ENCODE assay signal across 8 cellular contexts in the genomic region with DNA sequence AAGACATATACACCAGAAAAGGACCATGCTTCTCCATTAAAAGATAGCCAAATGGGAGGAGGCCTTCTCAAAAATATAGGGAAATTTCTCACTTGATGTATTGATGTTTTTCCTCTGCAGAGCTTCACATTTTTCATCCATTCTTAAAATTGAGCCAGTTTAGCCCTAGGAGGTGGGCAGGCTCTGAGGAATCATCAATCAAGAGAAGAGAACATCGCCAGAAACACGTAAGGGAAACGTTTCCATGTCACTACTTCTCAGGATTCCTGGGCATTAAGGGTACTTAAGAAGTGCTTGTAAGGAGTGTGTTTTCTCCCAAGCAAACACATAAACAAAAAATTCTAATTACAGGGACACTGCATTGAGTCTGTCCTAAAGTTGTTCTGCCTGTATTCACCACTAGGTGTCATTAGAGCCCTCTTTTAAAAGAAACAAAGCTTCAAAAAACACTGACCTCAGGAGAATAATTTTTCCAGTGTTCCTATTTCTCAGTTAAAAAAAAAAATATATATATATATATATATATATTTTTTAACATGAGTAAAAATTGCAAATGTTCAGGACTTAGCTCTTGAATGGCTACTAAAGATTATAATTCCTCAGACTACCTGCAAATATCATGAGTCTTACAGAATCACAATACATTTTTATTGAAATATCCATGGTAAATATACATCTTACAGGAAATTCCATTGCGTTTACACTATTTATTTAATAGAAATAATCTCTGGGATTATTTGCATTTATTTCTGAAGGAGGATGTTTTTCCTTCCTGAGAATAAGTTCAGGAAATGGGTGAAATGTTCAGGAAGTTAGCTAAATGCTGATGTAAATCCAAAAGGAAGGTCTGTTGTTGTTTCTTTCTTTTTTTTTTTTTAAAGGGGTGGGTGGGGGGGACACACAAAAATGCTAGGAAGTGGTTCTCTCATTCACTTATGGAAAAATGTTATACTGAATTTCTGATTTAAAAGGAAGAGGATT. TPM values are rescaled to one million over a fixed set of nuclear protein-coding genes. Genes with fewer than 3 reads are reported as not detected.
DNase-seq lines count a peak whose midpoint lies in the region; ATAC-seq, FAIRE-seq and TF ChIP-seq lines count a peak whose summit lies in the region.

No MANE protein-coding gene starts in this region.

- H2BK20ac ChIP-seq in H1 (ENCODE audit: low read length): no peak overlapping the region

- H3K27ac ChIP-seq in HL-60 (replicated peaks) (no peak overlapping the region), Panc1 (ENCODE audit: low read length) (no peak overlapping the region; the same call in 1 of the 2 replicates), H1 (ENCODE audit: low read depth, low read length) (no peak overlapping the region)

- H4K20me1 ChIP-seq in H1 (replicated peaks in 1 of 2; ENCODE audit: control insufficient read depth in 1 of 2, insufficient read depth in 2 of 2, low read length in 2 of 2): no peaks in the 10 kb centered on the region

- peak; percentile 84 for ATAC-seq in GM18517 (IDR thresholded peaks at IDR 0.05; ENCODE audit: unreplicated experiment)
- ATAC-seq in Panc1: peak; percentile 74
- ATAC-seq in HG02884 (IDR thresholded peaks at IDR 0.05; ENCODE audit: unreplicated experiment): no peak
- ATAC-seq in HG03108 (IDR thresholded peaks at IDR 0.05; ENCODE audit: unreplicated experiment): no peak

- no peak overlapping the region for H4K91ac ChIP-seq in H1 (replicated peaks; ENCODE audit: insufficient read length, low read length)

- H3K4me3 Mint-ChIP-seq in nephron: peak overlapping the region; percentile 72 to 78 (median 72)

- peak; percentile 72 to 77 for TF ChIP-seq RAD21 in H1 (IDR thresholded peaks at IDR 0.05 in 1 of 2, conservative IDR thresholded peaks at IDR 0.05 in 1 of 2; ENCODE audit: low read depth in 2 of 2, low read length in 2 of 2)

- WGBS in H1 (ENCODE audit: extremely low coverage in 1 of 2, insufficient coverage in 1 of 2, insufficient read length in 1 of 2, insufficient replicate concordance in 2 of 2, low coverage in 1 of 2, low lambda C conversion rate in 2 of 2, missing lambda C conversion rate in 1 of 2), 2 experiments: 12% methylated on average over 4 of the region's 4 CpGs; no CpG with 5 or more reads in 1 of the 2 experiments

- in situ Hi-C loops in Panc1 (cut with HindIII; ENCODE audit: low pct_unique_long_range_greater_than_20kb, low sequenced_read_pairs): no loop called here

- H3K18ac ChIP-seq in H1 (ENCODE audit: extremely low read depth, low read length): no peak overlapping the region

- TF ChIP-seq POLR2A in H1 (IDR thresholded peaks at IDR 0.05; ENCODE audit: control extremely low read depth in 1 of 2, low read depth in 2 of 2, low read length in 2 of 2): no peak

- no peak overlapping the region for H2BK12ac ChIP-seq in H1 (ENCODE audit: low read depth, low read length)

- intact Hi-C loops in Panc1 (cut with micrococcal nuclease; ENCODE audit: unreplicated experiment): loop anchor here (2.0 kb wide), 1 partner anchor 352 kb away; no protein-coding TSS in a partner anchor

- peak; percentile 51 for DNase-seq in AG10803 (ENCODE audit: low read depth)
- no peak for DNase-seq in HL-60 (ENCODE audit: low read depth in 1 of 2, low spot score in 1 of 2)
- DNase-seq in Panc1 (ENCODE audit: low read depth, low spot score): peak; percentile 57
- no peak for DNase-seq in H1 (ENCODE audit: low read depth in 1 of 2, low spot score in 2 of 2)

- no peak overlapping the region for H4K8ac ChIP-seq in H1 (ENCODE audit: extremely low read depth, insufficient read depth, low read length)

- H3K4me2 ChIP-seq in H1 (ENCODE audit: insufficient read depth in 1 of 2, low read depth in 2 of 2, low read length in 2 of 2): no peak overlapping the region

- H3K27me3 Mint-ChIP-seq in nephron (ENCODE audit: low read depth): no peaks in the 10 kb centered on the region

- no peak overlapping the region for H3K4me3 ChIP-seq in AG10803 (ENCODE audit: low read length)
- H3K4me3 ChIP-seq in HL-60 (replicated peaks; ENCODE audit: insufficient read depth, low read length): no peak overlapping the region
- no peak overlapping the region for H3K4me3 ChIP-seq in Panc1 (ENCODE audit: low read depth in 2 of 2, low read length in 2 of 2)
- H3K4me3 ChIP-seq in H1 (ENCODE audit: extremely low read depth in 1 of 4, insufficient read depth in 2 of 4, low read depth in 3 of 4, low read length in 4 of 4): no peak overlapping the region

- no peak for TF ChIP-seq EP300 in H1 (IDR thresholded peaks at IDR 0.05; ENCODE audit: borderline replicate concordance in 1 of 2, low read depth in 2 of 2, low read length in 2 of 2)

- H3K23me2 ChIP-seq in H1 (ENCODE audit: low read depth, low read length): no peaks in the 10 kb centered on the region

- CTCF ChIA-PET in Panc1 (lab: Charles Lee): interaction anchor here (0.6 to 1.7 kb wide), 15 partner anchors 12 to 689 kb away, joined by 3 to 10 read pairs (median 4); partner anchors contain the start of gene FZD4
- CTCF ChIA-PET in H1 (lab: Charles Lee; ENCODE audit: partially characterized antibody): interaction anchor here (0.6 to 3.1 kb wide), 42 partner anchors 10 to 812 kb away, joined by 3 to 27 read pairs (median 4); partner anchors contain the start of gene FZD4

- H3K9me3 ChIP-seq in Panc1 (ENCODE audit: control insufficient read depth, insufficient read depth, low read depth, low read length): no peaks in the 10 kb centered on the region
- no peaks in the 10 kb centered on the region for H3K9me3 ChIP-seq in H1 (ENCODE audit: insufficient read depth in 2 of 2, low read depth in 1 of 2, low read length in 1 of 2)

- H3K36me3 Mint-ChIP-seq in nephron (ENCODE audit: low read depth): peaks cover 16% of the 10 kb centered on the region

- no peak overlapping the region for H2BK5ac ChIP-seq in H1 (ENCODE audit: low read depth, low read length)

- no peak overlapping the region for H2AFZ ChIP-seq in H1 (ENCODE audit: low read length)

- no peaks in the 10 kb centered on the region for H3K36me3 ChIP-seq in Panc1 (ENCODE audit: control insufficient read depth, insufficient read depth, low read length)
- H3K36me3 ChIP-seq in H1 (ENCODE audit: control insufficient read depth in 2 of 4, insufficient read depth in 4 of 4, low read length in 3 of 4): no peaks in the 10 kb centered on the region

- no peak overlapping the region for H3K4ac ChIP-seq in H1 (replicated peaks; ENCODE audit: insufficient read length, low read depth, low read length)

- H4K5ac ChIP-seq in H1 (ENCODE audit: insufficient read length, low read depth, low read length): no peak overlapping the region

- BruUV-seq in Panc1 (replicated peaks; lab: Mats Ljungman, UMichigan): no TSS peak

- peaks cover 77% of the 10 kb centered on the region for H3K4me1 Mint-ChIP-seq in nephron

- no peak overlapping the region for H3K23ac ChIP-seq in H1 (ENCODE audit: insufficient read length)

- no peak overlapping the region for H3K14ac ChIP-seq in H1 (ENCODE audit: insufficient read length)

- FAIRE-seq in H1 (lab: Jason Lieb, UNC): no peak

- H3K9ac ChIP-seq in H1 (replicated peaks in 1 of 4; ENCODE audit: extremely low read depth in 1 of 4, low read depth in 3 of 4, low read length in 3 of 4): no peak overlapping the region; a peak in 1 of 7 replicates

- no peak overlapping the region for H2BK15ac ChIP-seq in H1 (ENCODE audit: low read length)

- no peak overlapping the region for H2AK5ac ChIP-seq in H1 (ENCODE audit: low read depth, low read length)

- POLR2A ChIA-PET in Panc1 (lab: Charles Lee) (interaction anchor here (0.7 kb wide), 1 partner anchor 21 kb away, joined by 12 read pairs; no protein-coding TSS in a partner anchor), H1 (lab: Charles Lee; ENCODE audit: partially characterized antibody) (interaction anchor here (0.6 kb wide), 1 partner anchor 41 kb away, joined by 5 read pairs; no protein-coding TSS in a partner anchor)

- no peaks in the 10 kb centered on the region for H3K27me3 ChIP-seq in HL-60 (ENCODE audit: insufficient read depth, poor library complexity, severe bottlenecking)
- no peaks in the 10 kb centered on the region for H3K27me3 ChIP-seq in Panc1 (ENCODE audit: control insufficient read depth, insufficient read depth, low read length)
- H3K27me3 ChIP-seq in H1 (replicated peaks in 1 of 4; ENCODE audit: control insufficient read depth in 3 of 4, extremely low read depth in 1 of 4, insufficient read depth in 3 of 4, low read length in 3 of 4): no peaks in the 10 kb centered on the region

- H3K56ac ChIP-seq in H1 (replicated peaks; ENCODE audit: insufficient read length, low read depth, low read length): no peak overlapping the region

- no peaks in the 10 kb centered on the region for H3K9me3 Mint-ChIP-seq in nephron

- TF ChIP-seq CTCF in AG10803 (conservative IDR thresholded peaks at IDR 0.05; ENCODE audit: low read length) (peak; percentile 76), HL-60 (IDR thresholded peaks at IDR 0.05; ENCODE audit: insufficient read depth, low read length) (peak; percentile 32), Panc1 (IDR thresholded peaks at IDR 0.05) (peak; percentile 66), H1 (IDR thresholded peaks at IDR 0.05; ENCODE audit: control extremely low read depth in 1 of 3, insufficient read depth in 1 of 3, low read depth in 1 of 3, low read length in 3 of 3) (peak in 2 of 3 experiments; percentile 42 to 55; a peak in 2 of 4 replicates), nephron (IDR thresholded peaks at IDR 0.05; ENCODE audit: unreplicated experiment in 3 of 3) (peak; percentile 56 to 88 (median 72))

- peak overlapping the region; percentile 98 to 99 (median 99) for H3K27ac Mint-ChIP-seq in nephron

- no peak overlapping the region for H2BK120ac ChIP-seq in H1 (replicated peaks; ENCODE audit: low read depth, low read length)

- H3K79me1 ChIP-seq in H1 (ENCODE audit: low read depth, low read length): no peaks in the 10 kb centered on the region

- peaks cover 10% of the 10 kb centered on the region for H3K4me1 ChIP-seq in Panc1 (ENCODE audit: control insufficient read depth, insufficient read depth, low read length)
- H3K4me1 ChIP-seq in H1 (replicated peaks in 1 of 4; ENCODE audit: control insufficient read depth in 3 of 4, insufficient read depth in 4 of 4, low read length in 3 of 4): peaks cover 2 to 10% (median 5%) of the 10 kb centered on the region in 4 experiments; a peak in 4 of 7 replicates

- H3K79me2 ChIP-seq in H1 (ENCODE audit: control insufficient read depth in 1 of 2, insufficient read depth in 2 of 2, low read length in 2 of 2): no peaks in the 10 kb centered on the region

RNA-seq across cellular contexts. Expression of gene FZD4, which starts 16.0 kb away (rescaled TPM):
- total RNA-seq in Panc1 (2021; ENCODE audit: unreplicated experiment): 11.1 TPM
- 4.7 TPM for polyA plus RNA-seq in Panc1 (2012; ENCODE audit: insufficient read length)
- 6.8 and 7.1 TPM in 2 replicates for total RNA-seq in H1 (2021; fragmentation: NEBNext Ultra II Directional; extraction: Animal tissue kit (Norgen Biotek cat#: 25700))
- 3.0 and 3.1 TPM in 2 replicates for polyA plus RNA-seq in H1 (2011; rRNA removed)
- polyA plus RNA-seq in H1 (2011; cell fraction: cytosol; rRNA removed): 3.3 TPM
- 2.1 TPM for polyA plus RNA-seq in H1 (2011; cell fraction: nucleus; rRNA removed)
- polyA plus RNA-seq in H1 (2012, experiment 1 of 2): 2.5 to 3.6 TPM (median 3.0 TPM) in 4 replicates
- 0.35 TPM for polyA plus RNA-seq in H1 (2012, experiment 2 of 2)
- polyA plus RNA-seq in H1 (2013, experiment 1 of 2): 6.1 TPM
- polyA plus RNA-seq in H1 (2013, experiment 2 of 2): 6.4 TPM
- polyA minus RNA-seq in H1 (2011; rRNA and poly(A)+ RNA removed): 6.1 and 6.8 TPM in 2 replicates
- polyA minus RNA-seq in H1 (2011; cell fraction: cytosol; rRNA and poly(A)+ RNA removed): 3.4 TPM
- polyA minus RNA-seq in H1 (2011; cell fraction: nucleus; rRNA and poly(A)+ RNA removed): 5.1 TPM

Comparison
In these comparisons a context has a peak if more than half of its experiments do, and no peak if none do; other contexts are left out.
1. DNase-seq: peak in AG10803 (single experiment) and Panc1 (single experiment); none in HL-60 (0 of 2) and H1 (0 of 2).
2. ATAC-seq: peak in GM18517 (single experiment) and Panc1 (single experiment); none in HG02884 (single experiment) and HG03108 (single experiment).
3. Peak in every context shown above with its lines, with median percentiles within 50 percentile points of each other: CTCF ChIP-seq.